ENCODE assay signal across 1 cellular context in genomic region chr22:40051322-40051721, GRCh38.
TF ChIP-seq lines count a peak whose summit lies in the region.

No MANE protein-coding gene starts in this region.

TF ChIP-seq in IMR-90, 13 proteins besides CTCF, POLR2A, EP300 and RAD21 (continued from another document):
- TF ChIP-seq, protein P1, sequence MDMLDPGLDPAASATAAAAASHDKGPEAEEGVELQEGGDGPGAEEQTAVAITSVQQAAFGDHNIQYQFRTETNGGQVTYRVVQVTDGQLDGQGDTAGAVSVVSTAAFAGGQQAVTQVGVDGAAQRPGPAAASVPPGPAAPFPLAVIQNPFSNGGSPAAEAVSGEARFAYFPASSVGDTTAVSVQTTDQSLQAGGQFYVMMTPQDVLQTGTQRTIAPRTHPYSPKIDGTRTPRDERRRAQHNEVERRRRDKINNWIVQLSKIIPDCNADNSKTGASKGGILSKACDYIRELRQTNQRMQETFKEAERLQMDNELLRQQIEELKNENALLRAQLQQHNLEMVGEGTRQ (IDR thresholded peaks at IDR 0.05; ENCODE audit: low read depth, low read length), result no peak
- TF ChIP-seq, protein P2, sequence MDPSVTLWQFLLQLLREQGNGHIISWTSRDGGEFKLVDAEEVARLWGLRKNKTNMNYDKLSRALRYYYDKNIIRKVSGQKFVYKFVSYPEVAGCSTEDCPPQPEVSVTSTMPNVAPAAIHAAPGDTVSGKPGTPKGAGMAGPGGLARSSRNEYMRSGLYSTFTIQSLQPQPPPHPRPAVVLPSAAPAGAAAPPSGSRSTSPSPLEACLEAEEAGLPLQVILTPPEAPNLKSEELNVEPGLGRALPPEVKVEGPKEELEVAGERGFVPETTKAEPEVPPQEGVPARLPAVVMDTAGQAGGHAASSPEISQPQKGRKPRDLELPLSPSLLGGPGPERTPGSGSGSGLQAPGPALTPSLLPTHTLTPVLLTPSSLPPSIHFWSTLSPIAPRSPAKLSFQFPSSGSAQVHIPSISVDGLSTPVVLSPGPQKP (IDR thresholded peaks at IDR 0.05; ENCODE audit: borderline replicate concordance, low read depth, low read length), result no peak
- TF ChIP-seq CEBPB (IDR thresholded peaks at IDR 0.05; ENCODE audit: low read depth, low read length), result no peak
- TF ChIP-seq RCOR1 (IDR thresholded peaks at IDR 0.05; ENCODE audit: insufficient replicate concordance, low read length), result no peak
- TF ChIP-seq BHLHE40 (IDR thresholded peaks at IDR 0.05; ENCODE audit: low read depth, low read length), result no peak
- TF ChIP-seq RFX5 (IDR thresholded peaks at IDR 0.05; ENCODE audit: low read depth, low read length), result no peak
- no peak for TF ChIP-seq CHD1 (IDR thresholded peaks at IDR 0.05; ENCODE audit: low read depth, low read length)
